Comparison of ENCODE assay signal across 17 cellular contexts in genomic region chr6:127013865-127014264, GRCh38.
"Had no signal": no experiment of that assay in that cellular context is flagged by ENCODE, and none has a peak within 500 bp of the region (broad histone marks: within the 10 kb centered on the region; RNA-seq: fewer than 3 reads in every experiment).

No MANE protein-coding gene starts in this region.

- H3K4me3 ChIP-seq: colonic mucosa, left ventricle myocardium inferior, lower lobe of right lung, smooth muscle cell, upper lobe of left lung, vagina had no signal

- H3K4me1 ChIP-seq: colonic mucosa, foreskin keratinocyte, left ventricle myocardium inferior, lower lobe of right lung, upper lobe of left lung, vagina had no signal

- H3K27me3 ChIP-seq: colonic mucosa, foreskin keratinocyte, neutrophil, upper lobe of left lung, vagina had no signal

- H3K36me3 ChIP-seq: colonic mucosa, left ventricle myocardium inferior, lower lobe of right lung, neutrophil, upper lobe of left lung, vagina had no signal

- DNase-seq: colonic mucosa; dermis blood vessel endothelial cell; erythroblast; foreskin keratinocyte; head of caudate nucleus; hippocampal formation; left ventricle myocardium inferior; lower lobe of right lung; naive thymus-derived CD4-positive, alpha-beta T cell; posterior cingulate gyrus; right cardiac atrium; stimulated activated CD4-positive, alpha-beta T cell treated with anti-CD3 and anti-CD28 coated beads, Interleukin-2, amount 100 ng/mL, for 48 hours; stimulated activated naive CD4-positive, alpha-beta T cell treated with Interleukin-2 at 50 U/mL for 16 hours; upper lobe of left lung had no signal

- ATAC-seq: foreskin keratinocyte; lower lobe of right lung; naive thymus-derived CD4-positive, alpha-beta T cell; right cardiac atrium had no signal

- H3K4me2 ChIP-seq: smooth muscle cell had no signal

- H3K27ac ChIP-seq: colonic mucosa, foreskin keratinocyte, left ventricle myocardium inferior, lower lobe of right lung, neutrophil, upper lobe of left lung, vagina had no signal
